Comparison of ENCODE assay signal across 11 cellular contexts in the genomic region with DNA sequence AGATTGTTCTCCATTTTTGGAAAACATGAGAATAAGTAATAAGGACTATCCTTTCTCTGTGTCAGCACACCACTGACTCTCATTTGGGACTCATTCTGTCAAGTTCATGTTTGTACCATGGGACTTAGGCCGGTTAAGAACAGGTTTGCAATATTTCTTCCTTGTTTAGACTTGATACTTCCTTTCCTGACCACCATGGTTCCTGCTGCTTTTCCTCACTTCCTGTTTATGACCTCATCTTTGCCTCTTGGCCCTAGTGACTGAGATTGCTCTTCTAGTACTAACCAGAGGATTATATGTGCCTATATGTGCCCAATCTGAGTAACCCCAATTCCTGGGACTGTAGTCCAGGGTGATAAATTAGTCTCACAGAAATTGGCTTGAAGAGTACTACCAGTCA. TPM values are rescaled to one million over a fixed set of nuclear protein-coding genes. Genes with fewer than 3 reads are reported as not detected.
DNase-seq lines count a peak whose midpoint lies in the region; ATAC-seq, FAIRE-seq and TF ChIP-seq lines count a peak whose summit lies in the region.
"Had no signal": no experiment of that assay in that cellular context is flagged by ENCODE, and none has a peak within 500 bp of the region (broad histone marks: within the 10 kb centered on the region; RNA-seq: fewer than 3 reads in every experiment).

No MANE protein-coding gene starts in this region.

- ATAC-seq in memory B cell (ENCODE audit: low read depth), result peak; percentile 26
- ATAC-seq: left lung had no signal

- POLR2A ChIA-PET in CD8-positive, alpha-beta memory T cell (lab: Charles Lee), result no interaction called here

- peak; percentile 87 for FAIRE-seq in GM12892 (lab: Jason Lieb, UNC)

- DNase-seq in GM12892 (ENCODE audit: insufficient read length) (no peak), H4 (ENCODE audit: low spot score) (peak; percentile 10), memory B cell (ENCODE audit: low spot score in 2 of 2) (no peak), NCI-H1092 treated with DMSO at 0.1 percent for 48 hours (lab: John Stamatoyannopoulos, UW) (no peak), head of caudate nucleus (no peak)
- DNase-seq in CD8-positive, alpha-beta memory T cell, result no peak
- DNase-seq: activated T-cell treated with anti-CD3 and anti-CD28 coated beads, Interleukin-2, amount 50 U/mL, for 48 hours; left lung; NCI-H345 had no signal

- no peak for TF ChIP-seq POLR2A in GM12892 (IDR thresholded peaks at IDR 0.05; ENCODE audit: low read depth, low read length)

- H3K4me1 ChIP-seq in OCI-LY3 (ENCODE audit: low read length), result peaks cover 7% of the 10 kb centered on the region
- peaks cover 38% of the 10 kb centered on the region for H3K4me1 ChIP-seq in CD8-positive, alpha-beta memory T cell (ENCODE audit: insufficient read depth, low read length)
- H3K4me1 ChIP-seq: left lung, parathyroid adenoma had no signal

- 0 out of 2 replicates have a peak overlapping the region, but pooled peaks have one; percentile 6 for H2AFZ ChIP-seq in OCI-LY3 (ENCODE audit: low read depth, low read length)
- H2AFZ ChIP-seq: parathyroid adenoma had no signal

- H3K79me2 ChIP-seq in OCI-LY3 (ENCODE audit: low read length), result no peaks in the 10 kb centered on the region
- H3K79me2 ChIP-seq: parathyroid adenoma had no signal

- H4K20me1 ChIP-seq in OCI-LY3 (ENCODE audit: insufficient read depth, low read length), result no peaks in the 10 kb centered on the region

- H3K27ac Mint-ChIP-seq in memory B cell, result no peak overlapping the region
- peak overlapping the region in 3 of 8 donors; percentile 5 to 47 (median 39) for H3K27ac Mint-ChIP-seq in CD8-positive, alpha-beta memory T cell

- intact Hi-C loops in head of caudate nucleus (cut with DNase I), result no loop called here

- peaks cover 4% of the 10 kb centered on the region; the same call in 1 of the 2 replicates for H3K27me3 ChIP-seq in OCI-LY3 (ENCODE audit: low read depth, low read length)
- no peaks in the 10 kb centered on the region for H3K27me3 ChIP-seq in CD8-positive, alpha-beta memory T cell (ENCODE audit: insufficient read depth, low read length, poor library complexity, severe bottlenecking)
- H3K27me3 ChIP-seq: left lung had no signal

- H3K4me1 Mint-ChIP-seq in memory B cell, result peaks cover 11% of the 10 kb centered on the region
- H3K4me1 Mint-ChIP-seq in CD8-positive, alpha-beta memory T cell, result peaks cover 35 to 69% (median 59%) of the 10 kb centered on the region in 3 donors

- H3K9ac ChIP-seq in OCI-LY3 (ENCODE audit: low read length), result no peak overlapping the region
- H3K9ac ChIP-seq: parathyroid adenoma had no signal

- peaks cover 3% of the 10 kb centered on the region for H3K27me3 Mint-ChIP-seq in memory B cell
- no peaks in the 10 kb centered on the region for H3K27me3 Mint-ChIP-seq in CD8-positive, alpha-beta memory T cell

- H3K27ac ChIP-seq in OCI-LY3 (ENCODE audit: low read length), result no peak overlapping the region
- no peak overlapping the region for H3K27ac ChIP-seq in CD8-positive, alpha-beta memory T cell (ENCODE audit: low read depth, low read length)
- H3K27ac ChIP-seq: left lung, parathyroid adenoma had no signal

- H3K9me3 Mint-ChIP-seq in memory B cell, result peaks cover 2% of the 10 kb centered on the region
- no peaks in the 10 kb centered on the region for H3K9me3 Mint-ChIP-seq in CD8-positive, alpha-beta memory T cell

- no peak for TF ChIP-seq CTCF in OCI-LY3 (IDR thresholded peaks at IDR 0.05; ENCODE audit: low read depth, low read length)

- CTCF ChIA-PET in CD8-positive, alpha-beta memory T cell (lab: Charles Lee), result no interaction called here

- 0 out of 2 replicates have a peak overlapping the region, but pooled peaks have one; percentile 2 for H3K4me2 ChIP-seq in OCI-LY3 (ENCODE audit: low read length)

- H3K36me3 Mint-ChIP-seq in memory B cell, result no peaks in the 10 kb centered on the region
- H3K36me3 Mint-ChIP-seq in CD8-positive, alpha-beta memory T cell, result no peaks in the 10 kb centered on the region

- H3K4me3 Mint-ChIP-seq in memory B cell, result no peak overlapping the region
- H3K4me3 Mint-ChIP-seq in CD8-positive, alpha-beta memory T cell, result peak overlapping the region in 2 of 7 donors; percentile 3 to 18

- no peaks in the 10 kb centered on the region for H3K36me3 ChIP-seq in OCI-LY3 (replicated peaks; ENCODE audit: low read depth, low read length)
- H3K36me3 ChIP-seq in CD8-positive, alpha-beta memory T cell (ENCODE audit: insufficient read depth, low read length), result no peaks in the 10 kb centered on the region
- H3K36me3 ChIP-seq: left lung had no signal

- H3K4me3 ChIP-seq in OCI-LY3 (ENCODE audit: low read length), result no peak overlapping the region
- H3K4me3 ChIP-seq in CD8-positive, alpha-beta memory T cell (ENCODE audit: low read length), result no peak overlapping the region
- H3K4me3 ChIP-seq: left lung had no signal

- H3K9me3 ChIP-seq in OCI-LY3 (ENCODE audit: insufficient read depth, low read length), result no peaks in the 10 kb centered on the region
- no peaks in the 10 kb centered on the region for H3K9me3 ChIP-seq in CD8-positive, alpha-beta memory T cell (ENCODE audit: low read length)
- H3K9me3 ChIP-seq: left lung had no signal

RNA-seq across cellular contexts. Expression of gene NDFIP2, which starts 32.5 kb away (rescaled TPM):
- 25.2 TPM for polyA plus RNA-seq in GM12892 (2012; ENCODE audit: missing spikeins)
- total RNA-seq in H4 (2014; rRNA removed; shearing (Covaris generic)), result 22.8 and 28.4 TPM in 2 replicates
- 100 to 1,000 TPM in 1 of 2 experiments, 10 to 100 TPM in 1; 94.4 to 102 TPM for total RNA-seq in CD8-positive, alpha-beta memory T cell
- 5.6 TPM for polyA plus RNA-seq in CD8-positive, alpha-beta memory T cell

RNA-seq across cellular contexts. Expression of gene RBM26, which starts 42.4 kb away (rescaled TPM):
- polyA plus RNA-seq in GM12892 (2012; ENCODE audit: missing spikeins), result 34.9 TPM
- 13.0 and 15.9 TPM in 2 replicates for total RNA-seq in H4 (2014; rRNA removed; shearing (Covaris generic))
- total RNA-seq in CD8-positive, alpha-beta memory T cell, result 10 to 100 TPM; 59.4 to 61.7 TPM
- polyA plus RNA-seq in CD8-positive, alpha-beta memory T cell, result 15.8 TPM
